ENCODE assay signal across 1 cellular context in the genomic region with DNA sequence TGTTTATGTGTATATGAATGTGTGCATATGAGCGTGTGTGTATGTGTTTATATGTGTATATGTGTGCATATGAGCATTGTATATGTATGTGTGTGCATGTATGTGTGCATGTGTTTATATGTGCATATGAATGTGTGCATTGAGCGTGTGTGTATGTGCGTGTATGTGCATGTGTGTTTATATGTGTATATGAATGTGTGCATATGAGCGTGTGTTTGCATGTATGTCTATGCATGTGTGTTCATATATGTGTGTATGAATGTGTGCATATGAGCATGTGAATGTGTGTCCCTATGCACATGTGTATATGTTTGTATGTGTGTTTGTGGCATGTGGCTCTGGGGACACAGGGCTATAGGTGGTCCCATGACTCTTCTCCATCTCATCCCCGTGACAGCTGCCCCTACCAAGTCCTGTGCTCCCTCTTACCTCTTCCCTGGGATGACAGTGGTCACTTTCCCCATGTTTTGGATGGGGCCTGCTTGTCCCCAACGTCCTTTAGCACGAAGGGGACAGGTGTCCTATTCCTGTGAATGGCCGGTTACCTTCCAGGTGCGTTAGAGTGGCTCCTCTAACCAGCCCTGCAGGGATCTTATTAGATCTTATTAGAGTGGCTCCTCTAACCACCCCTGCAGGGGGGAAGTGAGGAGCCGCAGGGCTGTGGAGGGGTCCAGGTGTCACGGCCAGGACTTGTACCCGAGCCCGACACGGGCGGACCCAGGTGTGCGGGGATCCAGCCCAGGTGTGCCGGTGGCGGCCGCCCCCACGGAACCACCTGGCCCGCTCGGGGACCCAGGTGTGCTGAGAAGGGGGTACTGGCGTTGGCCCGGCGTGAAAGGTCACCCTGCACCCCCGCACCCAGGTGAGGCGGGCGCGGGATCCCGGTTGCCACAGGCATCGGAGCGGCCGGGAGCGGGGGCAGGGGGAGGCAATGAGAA.
TF ChIP-seq lines count a peak whose summit lies in the region.

No MANE protein-coding gene starts in this region.

TF ChIP-seq in HEK293, 187 proteins besides CTCF, POLR2A, EP300 and RAD21 (continued from another document):
- TF ChIP-seq, protein P1, sequence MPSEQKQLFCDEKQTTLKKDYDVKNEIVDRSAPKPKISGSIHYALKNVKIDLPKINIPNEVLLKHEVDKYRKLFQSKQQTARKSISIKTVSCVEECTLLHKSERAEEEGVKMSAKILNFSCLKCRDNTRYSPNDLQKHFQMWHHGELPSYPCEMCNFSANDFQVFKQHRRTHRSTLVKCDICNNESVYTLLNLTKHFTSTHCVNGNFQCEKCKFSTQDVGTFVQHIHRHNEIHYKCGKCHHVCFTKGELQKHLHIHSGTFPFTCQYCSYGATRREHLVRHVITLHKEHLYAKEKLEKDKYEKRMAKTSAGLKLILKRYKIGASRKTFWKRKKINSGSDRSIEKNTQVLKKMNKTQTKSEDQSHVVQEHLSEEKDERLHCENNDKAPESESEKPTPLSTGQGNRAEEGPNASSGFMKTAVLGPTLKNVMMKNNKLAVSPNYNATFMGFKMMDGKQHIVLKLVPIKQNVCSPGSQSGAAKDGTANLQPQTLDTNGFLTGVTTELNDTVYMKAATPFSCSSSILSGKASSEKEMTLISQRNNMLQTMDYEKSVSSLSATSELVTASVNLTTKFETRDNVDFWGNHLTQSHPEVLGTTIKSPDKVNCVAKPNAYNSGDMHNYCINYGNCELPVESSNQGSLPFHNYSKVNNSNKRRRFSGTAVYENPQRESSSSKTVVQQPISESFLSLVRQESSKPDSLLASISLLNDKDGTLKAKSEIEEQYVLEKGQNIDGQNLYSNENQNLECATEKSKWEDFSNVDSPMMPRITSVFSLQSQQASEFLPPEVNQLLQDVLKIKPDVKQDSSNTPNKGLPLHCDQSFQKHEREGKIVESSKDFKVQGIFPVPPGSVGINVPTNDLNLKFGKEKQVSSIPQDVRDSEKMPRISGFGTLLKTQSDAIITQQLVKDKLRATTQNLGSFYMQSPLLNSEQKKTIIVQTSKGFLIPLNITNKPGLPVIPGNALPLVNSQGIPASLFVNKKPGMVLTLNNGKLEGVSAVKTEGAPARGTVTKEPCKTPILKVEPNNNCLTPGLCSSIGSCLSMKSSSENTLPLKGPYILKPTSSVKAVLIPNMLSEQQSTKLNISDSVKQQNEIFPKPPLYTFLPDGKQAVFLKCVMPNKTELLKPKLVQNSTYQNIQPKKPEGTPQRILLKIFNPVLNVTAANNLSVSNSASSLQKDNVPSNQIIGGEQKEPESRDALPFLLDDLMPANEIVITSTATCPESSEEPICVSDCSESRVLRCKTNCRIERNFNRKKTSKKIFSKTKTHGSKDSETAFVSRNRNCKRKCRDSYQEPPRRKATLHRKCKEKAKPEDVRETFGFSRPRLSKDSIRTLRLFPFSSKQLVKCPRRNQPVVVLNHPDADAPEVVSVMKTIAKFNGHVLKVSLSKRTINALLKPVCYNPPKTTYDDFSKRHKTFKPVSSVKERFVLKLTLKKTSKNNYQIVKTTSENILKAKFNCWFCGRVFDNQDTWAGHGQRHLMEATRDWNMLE (tag by site-specific recombination; conservative IDR thresholded peaks at IDR 0.05; ENCODE audit: low read depth) = no peak
- TF ChIP-seq, protein P2, sequence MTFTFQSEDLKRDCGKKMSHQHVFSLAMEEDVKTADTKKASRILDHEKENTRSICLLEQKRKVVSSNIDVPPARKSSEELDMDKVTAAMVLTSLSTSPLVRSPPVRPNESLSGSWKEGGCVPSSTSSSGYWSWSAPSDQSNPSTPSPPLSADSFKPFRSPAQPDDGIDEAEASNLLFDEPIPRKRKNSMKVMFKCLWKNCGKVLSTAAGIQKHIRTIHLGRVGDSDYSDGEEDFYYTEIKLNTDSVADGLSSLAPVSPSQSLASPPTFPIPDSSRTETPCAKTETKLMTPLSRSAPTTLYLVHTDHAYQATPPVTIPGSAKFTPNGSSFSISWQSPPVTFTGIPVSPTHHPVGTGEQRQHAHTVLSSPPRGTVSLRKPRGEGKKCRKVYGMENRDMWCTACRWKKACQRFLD (tag by site-specific recombination; IDR thresholded peaks at IDR 0.05) = no peak
- TF ChIP-seq ZNF175 (tag by site-specific recombination; IDR thresholded peaks at IDR 0.05) (no peak), ZBTB8A (tag by site-specific recombination; IDR thresholded peaks at IDR 0.05) (no peak), ZBTB1 (tag by site-specific recombination; IDR thresholded peaks at IDR 0.05) (no peak)
- TF ChIP-seq, protein P3, sequence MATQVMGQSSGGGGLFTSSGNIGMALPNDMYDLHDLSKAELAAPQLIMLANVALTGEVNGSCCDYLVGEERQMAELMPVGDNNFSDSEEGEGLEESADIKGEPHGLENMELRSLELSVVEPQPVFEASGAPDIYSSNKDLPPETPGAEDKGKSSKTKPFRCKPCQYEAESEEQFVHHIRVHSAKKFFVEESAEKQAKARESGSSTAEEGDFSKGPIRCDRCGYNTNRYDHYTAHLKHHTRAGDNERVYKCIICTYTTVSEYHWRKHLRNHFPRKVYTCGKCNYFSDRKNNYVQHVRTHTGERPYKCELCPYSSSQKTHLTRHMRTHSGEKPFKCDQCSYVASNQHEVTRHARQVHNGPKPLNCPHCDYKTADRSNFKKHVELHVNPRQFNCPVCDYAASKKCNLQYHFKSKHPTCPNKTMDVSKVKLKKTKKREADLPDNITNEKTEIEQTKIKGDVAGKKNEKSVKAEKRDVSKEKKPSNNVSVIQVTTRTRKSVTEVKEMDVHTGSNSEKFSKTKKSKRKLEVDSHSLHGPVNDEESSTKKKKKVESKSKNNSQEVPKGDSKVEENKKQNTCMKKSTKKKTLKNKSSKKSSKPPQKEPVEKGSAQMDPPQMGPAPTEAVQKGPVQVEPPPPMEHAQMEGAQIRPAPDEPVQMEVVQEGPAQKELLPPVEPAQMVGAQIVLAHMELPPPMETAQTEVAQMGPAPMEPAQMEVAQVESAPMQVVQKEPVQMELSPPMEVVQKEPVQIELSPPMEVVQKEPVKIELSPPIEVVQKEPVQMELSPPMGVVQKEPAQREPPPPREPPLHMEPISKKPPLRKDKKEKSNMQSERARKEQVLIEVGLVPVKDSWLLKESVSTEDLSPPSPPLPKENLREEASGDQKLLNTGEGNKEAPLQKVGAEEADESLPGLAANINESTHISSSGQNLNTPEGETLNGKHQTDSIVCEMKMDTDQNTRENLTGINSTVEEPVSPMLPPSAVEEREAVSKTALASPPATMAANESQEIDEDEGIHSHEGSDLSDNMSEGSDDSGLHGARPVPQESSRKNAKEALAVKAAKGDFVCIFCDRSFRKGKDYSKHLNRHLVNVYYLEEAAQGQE (tag by site-specific recombination; IDR thresholded peaks at IDR 0.05) = no peak
- TF ChIP-seq, protein P4, sequence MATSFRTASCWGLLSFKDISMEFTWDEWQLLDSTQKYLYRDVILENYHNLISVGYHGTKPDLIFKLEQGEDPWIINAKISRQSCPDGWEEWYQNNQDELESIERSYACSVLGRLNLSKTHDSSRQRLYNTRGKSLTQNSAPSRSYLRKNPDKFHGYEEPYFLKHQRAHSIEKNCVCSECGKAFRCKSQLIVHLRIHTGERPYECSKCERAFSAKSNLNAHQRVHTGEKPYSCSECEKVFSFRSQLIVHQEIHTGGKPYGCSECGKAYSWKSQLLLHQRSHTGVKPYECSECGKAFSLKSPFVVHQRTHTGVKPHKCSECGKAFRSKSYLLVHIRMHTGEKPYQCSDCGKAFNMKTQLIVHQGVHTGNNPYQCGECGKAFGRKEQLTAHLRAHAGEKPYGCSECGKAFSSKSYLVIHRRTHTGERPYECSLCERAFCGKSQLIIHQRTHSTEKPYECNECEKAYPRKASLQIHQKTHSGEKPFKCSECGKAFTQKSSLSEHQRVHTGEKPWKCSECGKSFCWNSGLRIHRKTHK (tag by site-specific recombination; IDR thresholded peaks at IDR 0.05) = no peak
TF ChIP-seq in HEK293: peak in this region for 0.
